In the genomic region with DNA sequence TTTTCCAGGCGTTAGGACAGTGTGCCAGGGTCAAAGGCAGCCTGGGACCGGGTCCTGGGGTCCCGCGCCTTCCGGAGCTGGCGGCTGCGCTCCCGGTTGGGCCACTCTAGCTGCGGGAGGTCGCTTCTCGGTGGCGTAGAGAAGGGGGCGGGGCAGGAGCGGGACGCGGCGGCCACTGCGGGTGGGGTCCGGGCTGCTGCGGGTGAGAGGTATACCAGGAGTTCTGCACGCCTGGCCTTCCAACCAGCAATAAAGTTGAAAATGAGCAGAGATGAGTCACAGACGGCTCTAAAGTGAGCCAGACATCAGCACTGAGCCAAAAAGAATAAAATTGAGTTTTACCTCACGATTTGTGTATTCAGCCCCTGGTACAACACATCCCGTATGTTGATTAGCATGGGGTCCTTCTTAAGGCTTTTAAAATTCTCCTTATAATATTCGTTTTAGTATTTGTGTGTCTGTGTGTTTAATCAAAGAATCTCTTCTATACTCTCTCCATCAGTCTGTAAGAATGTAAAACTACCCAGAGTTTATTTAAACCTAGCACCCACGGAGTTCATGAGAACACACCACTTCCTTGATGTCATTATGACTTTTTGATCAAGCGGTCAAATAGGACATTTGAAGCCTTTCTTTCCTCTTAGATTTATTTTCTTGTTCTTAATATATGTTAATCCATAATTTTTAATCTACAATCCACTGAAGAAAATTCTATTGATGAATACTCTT, we compare ENCODE assay signal across 1 cellular context.
TF ChIP-seq lines count a peak whose summit lies in the region.

A gene (minus strand): TSS at position 108 of the 729 bp plus-strand sequence. CDS start 107 bp downstream, at position 1.

TF ChIP-seq in K562, 482 proteins besides CTCF, POLR2A, EP300 and RAD21 (continued from another document and continues in another):
- TF ChIP-seq, protein P1, sequence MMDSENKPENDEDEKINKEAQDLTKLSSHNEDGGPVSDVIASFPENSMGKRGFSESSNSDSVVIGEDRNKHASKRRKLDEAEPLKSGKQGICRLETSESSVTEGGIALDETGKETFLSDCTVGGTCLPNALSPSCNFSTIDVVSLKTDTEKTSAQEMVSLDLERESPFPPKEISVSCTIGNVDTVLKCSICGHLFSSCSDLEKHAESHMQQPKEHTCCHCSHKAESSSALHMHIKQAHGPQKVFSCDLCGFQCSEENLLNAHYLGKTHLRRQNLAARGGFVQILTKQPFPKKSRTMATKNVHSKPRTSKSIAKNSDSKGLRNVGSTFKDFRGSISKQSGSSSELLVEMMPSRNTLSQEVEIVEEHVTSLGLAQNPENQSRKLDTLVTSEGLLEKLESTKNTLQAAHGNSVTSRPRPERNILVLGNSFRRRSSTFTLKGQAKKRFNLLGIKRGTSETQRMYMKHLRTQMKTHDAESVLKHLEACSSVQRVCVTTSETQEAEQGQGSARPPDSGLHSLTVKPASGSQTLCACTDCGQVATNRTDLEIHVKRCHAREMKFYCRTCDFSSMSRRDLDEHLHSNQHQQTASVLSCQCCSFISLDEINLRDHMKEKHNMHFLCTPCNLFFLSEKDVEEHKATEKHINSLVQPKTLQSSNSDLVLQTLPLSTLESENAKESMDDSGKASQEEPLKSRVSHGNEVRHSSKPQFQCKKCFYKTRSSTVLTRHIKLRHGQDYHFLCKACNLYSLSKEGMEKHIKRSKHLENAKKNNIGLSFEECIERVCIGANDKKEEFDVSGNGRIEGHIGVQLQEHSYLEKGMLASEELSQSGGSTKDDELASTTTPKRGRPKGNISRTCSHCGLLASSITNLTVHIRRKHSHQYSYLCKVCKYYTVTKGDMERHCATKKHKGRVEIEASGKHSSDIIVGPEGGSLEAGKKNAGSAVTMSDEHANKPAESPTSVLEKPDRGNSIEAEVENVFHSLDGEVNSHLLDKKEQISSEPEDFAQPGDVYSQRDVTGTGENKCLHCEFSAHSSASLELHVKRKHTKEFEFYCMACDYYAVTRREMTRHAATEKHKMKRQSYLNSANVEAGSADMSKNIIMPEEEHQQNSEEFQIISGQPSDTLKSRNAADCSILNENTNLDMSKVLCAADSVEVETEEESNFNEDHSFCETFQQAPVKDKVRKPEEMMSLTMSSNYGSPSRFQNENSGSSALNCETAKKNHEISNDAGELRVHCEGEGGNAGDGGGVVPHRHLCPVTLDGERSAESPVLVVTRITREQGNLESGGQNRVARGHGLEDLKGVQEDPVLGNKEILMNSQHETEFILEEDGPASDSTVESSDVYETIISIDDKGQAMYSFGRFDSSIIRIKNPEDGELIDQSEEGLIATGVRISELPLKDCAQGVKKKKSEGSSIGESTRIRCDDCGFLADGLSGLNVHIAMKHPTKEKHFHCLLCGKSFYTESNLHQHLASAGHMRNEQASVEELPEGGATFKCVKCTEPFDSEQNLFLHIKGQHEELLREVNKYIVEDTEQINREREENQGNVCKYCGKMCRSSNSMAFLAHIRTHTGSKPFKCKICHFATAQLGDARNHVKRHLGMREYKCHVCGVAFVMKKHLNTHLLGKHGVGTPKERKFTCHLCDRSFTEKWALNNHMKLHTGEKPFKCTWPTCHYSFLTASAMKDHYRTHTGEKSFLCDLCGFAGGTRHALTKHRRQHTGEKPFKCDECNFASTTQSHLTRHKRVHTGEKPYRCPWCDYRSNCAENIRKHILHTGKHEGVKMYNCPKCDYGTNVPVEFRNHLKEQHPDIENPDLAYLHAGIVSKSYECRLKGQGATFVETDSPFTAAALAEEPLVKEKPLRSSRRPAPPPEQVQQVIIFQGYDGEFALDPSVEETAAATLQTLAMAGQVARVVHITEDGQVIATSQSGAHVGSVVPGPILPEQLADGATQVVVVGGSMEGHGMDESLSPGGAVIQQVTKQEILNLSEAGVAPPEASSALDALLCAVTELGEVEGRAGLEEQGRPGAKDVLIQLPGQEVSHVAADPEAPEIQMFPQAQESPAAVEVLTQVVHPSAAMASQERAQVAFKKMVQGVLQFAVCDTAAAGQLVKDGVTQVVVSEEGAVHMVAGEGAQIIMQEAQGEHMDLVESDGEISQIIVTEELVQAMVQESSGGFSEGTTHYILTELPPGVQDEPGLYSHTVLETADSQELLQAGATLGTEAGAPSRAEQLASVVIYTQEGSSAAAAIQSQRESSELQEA (IDR thresholded peaks at IDR 0.05; ENCODE audit: low read depth), result no peak
- TF ChIP-seq ZNF766 (CRISPR knock-in tag; conservative IDR thresholded peaks at IDR 0.05) (no peak), KDM1A (IDR thresholded peaks at IDR 0.05) (no peak), ZNF274 (IDR thresholded peaks at IDR 0.05; ENCODE audit: borderline replicate concordance, low read depth, low read length) (no peak), FOXK2 (conservative IDR thresholded peaks at IDR 0.05 in 1 of 2, IDR thresholded peaks at IDR 0.05 in 1 of 2; ENCODE audit: low read depth in 2 of 2) (no peak), POLR2G (IDR thresholded peaks at IDR 0.05; ENCODE audit: low read depth, low read length) (peak; percentile 79), ZNF778 (CRISPR knock-in tag; IDR thresholded peaks at IDR 0.05) (no peak), TAF15 (IDR thresholded peaks at IDR 0.05; ENCODE audit: low read depth, low read length) (no peak), RBM22 (IDR thresholded peaks at IDR 0.05; ENCODE audit: low read depth, low read length, poor library complexity, severe bottlenecking) (no peak), POLR2AphosphoS5 (IDR thresholded peaks at IDR 0.05; ENCODE audit: control insufficient read depth, insufficient read depth, low read depth, low read length) (peak; percentile 31; the same call in 1 of the 2 replicates), PRPF4 (IDR thresholded peaks at IDR 0.05; ENCODE audit: insufficient read depth, low read depth, low read length, poor library complexity, severe bottlenecking) (no peak), BRD4 (IDR thresholded peaks at IDR 0.05) (no peak), CBX5 (IDR thresholded peaks at IDR 0.05; ENCODE audit: borderline replicate concordance, low read depth) (no peak), NFIX (CRISPR knock-in tag; IDR thresholded peaks at IDR 0.05; ENCODE audit: low read depth) (no peak), CHD1 (IDR thresholded peaks at IDR 0.05; ENCODE audit: low read length) (no peak), ETV6 (IDR thresholded peaks at IDR 0.05; ENCODE audit: borderline replicate concordance in 1 of 2, low read depth in 2 of 2, low read length in 1 of 2) (no peak), ETV6 (CRISPR knock-in tag; IDR thresholded peaks at IDR 0.05; ENCODE audit: borderline replicate concordance) (no peak), EGR1 (conservative IDR thresholded peaks at IDR 0.05) (no peak), SMAD1 (IDR thresholded peaks at IDR 0.05; ENCODE audit: low read depth, low read length, partially characterized antibody) (no peak), ZNF212 (CRISPR knock-in tag; IDR thresholded peaks at IDR 0.05) (no peak), CBX8 (IDR thresholded peaks at IDR 0.05; ENCODE audit: borderline replicate concordance, extremely low read depth, low read depth, low read length, poor library complexity, severe bottlenecking) (no peak), ZNF165 (CRISPR knock-in tag; IDR thresholded peaks at IDR 0.05; ENCODE audit: borderline replicate concordance) (no peak), ELF2 (CRISPR knock-in tag; IDR thresholded peaks at IDR 0.05) (no peak), TBL1XR1 (IDR thresholded peaks at IDR 0.05; ENCODE audit: low read length in 2 of 2) (no peak), CHD2 (IDR thresholded peaks at IDR 0.05; ENCODE audit: low read depth, low read length) (no peak), ZNF436 (CRISPR knock-in tag; IDR thresholded peaks at IDR 0.05) (no peak), MEF2A (IDR thresholded peaks at IDR 0.05; ENCODE audit: control insufficient read depth, low read depth, low read length) (no peak), MEF2D (tag; conservative IDR thresholded peaks at IDR 0.05; ENCODE audit: low read depth) (no peak), TARDBP (IDR thresholded peaks at IDR 0.05) (no peak), GABPA (tag; conservative IDR thresholded peaks at IDR 0.05; ENCODE audit: low read depth) (peak; percentile 45; the same call in 1 of the 2 replicates), MAFF (IDR thresholded peaks at IDR 0.05; ENCODE audit: low read length) (no peak), PHTF2 (CRISPR knock-in tag; IDR thresholded peaks at IDR 0.05) (no peak), HDAC8 (tag; IDR thresholded peaks at IDR 0.05) (no peak), ZNF253 (CRISPR knock-in tag; conservative IDR thresholded peaks at IDR 0.05) (no peak), GTF2F1 (IDR thresholded peaks at IDR 0.05; ENCODE audit: low read depth, low read length) (no peak)
- TF ChIP-seq, protein P2, sequence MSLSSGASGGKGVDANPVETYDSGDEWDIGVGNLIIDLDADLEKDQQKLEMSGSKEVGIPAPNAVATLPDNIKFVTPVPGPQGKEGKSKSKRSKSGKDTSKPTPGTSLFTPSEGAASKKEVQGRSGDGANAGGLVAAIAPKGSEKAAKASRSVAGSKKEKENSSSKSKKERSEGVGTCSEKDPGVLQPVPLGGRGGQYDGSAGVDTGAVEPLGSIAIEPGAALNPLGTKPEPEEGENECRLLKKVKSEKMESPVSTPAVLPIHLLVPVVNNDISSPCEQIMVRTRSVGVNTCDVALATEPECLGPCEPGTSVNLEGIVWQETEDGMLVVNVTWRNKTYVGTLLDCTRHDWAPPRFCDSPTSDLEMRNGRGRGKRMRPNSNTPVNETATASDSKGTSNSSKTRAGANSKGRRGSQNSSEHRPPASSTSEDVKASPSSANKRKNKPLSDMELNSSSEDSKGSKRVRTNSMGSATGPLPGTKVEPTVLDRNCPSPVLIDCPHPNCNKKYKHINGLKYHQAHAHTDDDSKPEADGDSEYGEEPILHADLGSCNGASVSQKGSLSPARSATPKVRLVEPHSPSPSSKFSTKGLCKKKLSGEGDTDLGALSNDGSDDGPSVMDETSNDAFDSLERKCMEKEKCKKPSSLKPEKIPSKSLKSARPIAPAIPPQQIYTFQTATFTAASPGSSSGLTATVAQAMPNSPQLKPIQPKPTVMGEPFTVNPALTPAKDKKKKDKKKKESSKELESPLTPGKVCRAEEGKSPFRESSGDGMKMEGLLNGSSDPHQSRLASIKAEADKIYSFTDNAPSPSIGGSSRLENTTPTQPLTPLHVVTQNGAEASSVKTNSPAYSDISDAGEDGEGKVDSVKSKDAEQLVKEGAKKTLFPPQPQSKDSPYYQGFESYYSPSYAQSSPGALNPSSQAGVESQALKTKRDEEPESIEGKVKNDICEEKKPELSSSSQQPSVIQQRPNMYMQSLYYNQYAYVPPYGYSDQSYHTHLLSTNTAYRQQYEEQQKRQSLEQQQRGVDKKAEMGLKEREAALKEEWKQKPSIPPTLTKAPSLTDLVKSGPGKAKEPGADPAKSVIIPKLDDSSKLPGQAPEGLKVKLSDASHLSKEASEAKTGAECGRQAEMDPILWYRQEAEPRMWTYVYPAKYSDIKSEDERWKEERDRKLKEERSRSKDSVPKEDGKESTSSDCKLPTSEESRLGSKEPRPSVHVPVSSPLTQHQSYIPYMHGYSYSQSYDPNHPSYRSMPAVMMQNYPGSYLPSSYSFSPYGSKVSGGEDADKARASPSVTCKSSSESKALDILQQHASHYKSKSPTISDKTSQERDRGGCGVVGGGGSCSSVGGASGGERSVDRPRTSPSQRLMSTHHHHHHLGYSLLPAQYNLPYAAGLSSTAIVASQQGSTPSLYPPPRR (CRISPR knock-in tag; IDR thresholded peaks at IDR 0.05; ENCODE audit: borderline replicate concordance), result no peak
- TF ChIP-seq, protein P3, sequence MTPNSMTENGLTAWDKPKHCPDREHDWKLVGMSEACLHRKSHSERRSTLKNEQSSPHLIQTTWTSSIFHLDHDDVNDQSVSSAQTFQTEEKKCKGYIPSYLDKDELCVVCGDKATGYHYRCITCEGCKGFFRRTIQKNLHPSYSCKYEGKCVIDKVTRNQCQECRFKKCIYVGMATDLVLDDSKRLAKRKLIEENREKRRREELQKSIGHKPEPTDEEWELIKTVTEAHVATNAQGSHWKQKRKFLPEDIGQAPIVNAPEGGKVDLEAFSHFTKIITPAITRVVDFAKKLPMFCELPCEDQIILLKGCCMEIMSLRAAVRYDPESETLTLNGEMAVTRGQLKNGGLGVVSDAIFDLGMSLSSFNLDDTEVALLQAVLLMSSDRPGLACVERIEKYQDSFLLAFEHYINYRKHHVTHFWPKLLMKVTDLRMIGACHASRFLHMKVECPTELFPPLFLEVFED (CRISPR knock-in tag; conservative IDR thresholded peaks at IDR 0.05), result no peak
- TF ChIP-seq, protein P4, sequence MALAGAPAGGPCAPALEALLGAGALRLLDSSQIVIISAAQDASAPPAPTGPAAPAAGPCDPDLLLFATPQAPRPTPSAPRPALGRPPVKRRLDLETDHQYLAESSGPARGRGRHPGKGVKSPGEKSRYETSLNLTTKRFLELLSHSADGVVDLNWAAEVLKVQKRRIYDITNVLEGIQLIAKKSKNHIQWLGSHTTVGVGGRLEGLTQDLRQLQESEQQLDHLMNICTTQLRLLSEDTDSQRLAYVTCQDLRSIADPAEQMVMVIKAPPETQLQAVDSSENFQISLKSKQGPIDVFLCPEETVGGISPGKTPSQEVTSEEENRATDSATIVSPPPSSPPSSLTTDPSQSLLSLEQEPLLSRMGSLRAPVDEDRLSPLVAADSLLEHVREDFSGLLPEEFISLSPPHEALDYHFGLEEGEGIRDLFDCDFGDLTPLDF (CRISPR knock-in tag; IDR thresholded peaks at IDR 0.05), result no peak
- TF ChIP-seq, protein P5, sequence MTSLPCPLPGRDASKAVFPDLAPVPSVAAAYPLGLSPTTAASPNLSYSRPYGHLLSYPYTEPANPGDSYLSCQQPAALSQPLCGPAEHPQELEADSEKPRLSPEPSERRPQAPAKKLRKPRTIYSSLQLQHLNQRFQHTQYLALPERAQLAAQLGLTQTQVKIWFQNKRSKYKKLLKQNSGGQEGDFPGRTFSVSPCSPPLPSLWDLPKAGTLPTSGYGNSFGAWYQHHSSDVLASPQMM (CRISPR knock-in tag; IDR thresholded peaks at IDR 0.05), result no peak
- TF ChIP-seq, protein P6, sequence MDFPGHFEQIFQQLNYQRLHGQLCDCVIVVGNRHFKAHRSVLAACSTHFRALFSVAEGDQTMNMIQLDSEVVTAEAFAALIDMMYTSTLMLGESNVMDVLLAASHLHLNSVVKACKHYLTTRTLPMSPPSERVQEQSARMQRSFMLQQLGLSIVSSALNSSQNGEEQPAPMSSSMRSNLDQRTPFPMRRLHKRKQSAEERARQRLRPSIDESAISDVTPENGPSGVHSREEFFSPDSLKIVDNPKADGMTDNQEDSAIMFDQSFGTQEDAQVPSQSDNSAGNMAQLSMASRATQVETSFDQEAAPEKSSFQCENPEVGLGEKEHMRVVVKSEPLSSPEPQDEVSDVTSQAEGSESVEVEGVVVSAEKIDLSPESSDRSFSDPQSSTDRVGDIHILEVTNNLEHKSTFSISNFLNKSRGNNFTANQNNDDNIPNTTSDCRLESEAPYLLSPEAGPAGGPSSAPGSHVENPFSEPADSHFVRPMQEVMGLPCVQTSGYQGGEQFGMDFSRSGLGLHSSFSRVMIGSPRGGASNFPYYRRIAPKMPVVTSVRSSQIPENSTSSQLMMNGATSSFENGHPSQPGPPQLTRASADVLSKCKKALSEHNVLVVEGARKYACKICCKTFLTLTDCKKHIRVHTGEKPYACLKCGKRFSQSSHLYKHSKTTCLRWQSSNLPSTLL (IDR thresholded peaks at IDR 0.05), result no peak
- TF ChIP-seq, protein P7, sequence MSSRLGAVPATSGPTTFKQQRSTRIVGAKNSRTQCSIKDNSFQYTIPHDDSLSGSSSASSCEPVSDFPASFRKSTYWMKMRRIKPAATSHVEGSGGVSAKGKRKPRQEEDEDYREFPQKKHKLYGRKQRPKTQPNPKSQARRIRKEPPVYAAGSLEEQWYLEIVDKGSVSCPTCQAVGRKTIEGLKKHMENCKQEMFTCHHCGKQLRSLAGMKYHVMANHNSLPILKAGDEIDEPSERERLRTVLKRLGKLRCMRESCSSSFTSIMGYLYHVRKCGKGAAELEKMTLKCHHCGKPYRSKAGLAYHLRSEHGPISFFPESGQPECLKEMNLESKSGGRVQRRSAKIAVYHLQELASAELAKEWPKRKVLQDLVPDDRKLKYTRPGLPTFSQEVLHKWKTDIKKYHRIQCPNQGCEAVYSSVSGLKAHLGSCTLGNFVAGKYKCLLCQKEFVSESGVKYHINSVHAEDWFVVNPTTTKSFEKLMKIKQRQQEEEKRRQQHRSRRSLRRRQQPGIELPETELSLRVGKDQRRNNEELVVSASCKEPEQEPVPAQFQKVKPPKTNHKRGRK (tag; IDR thresholded peaks at IDR 0.05), result no peak
